In the genomic region with DNA sequence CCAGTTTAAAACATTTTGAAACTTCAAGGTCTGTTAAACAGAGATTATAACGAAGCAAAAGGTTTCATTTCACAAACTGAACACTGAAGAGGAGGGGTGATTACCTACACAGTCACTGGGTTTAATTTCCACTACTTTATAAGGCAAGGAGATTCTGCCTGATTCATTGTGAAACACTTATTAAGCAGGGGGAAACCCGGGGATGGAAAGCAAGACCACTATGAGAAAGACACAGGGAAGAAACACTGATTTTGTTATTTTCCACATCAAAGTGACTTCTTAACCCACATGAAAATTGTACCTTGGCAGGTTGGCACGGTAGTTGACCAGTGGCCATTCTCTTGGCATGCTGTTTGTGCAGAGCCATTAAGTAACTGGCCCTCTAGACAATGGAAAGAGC, we compare ENCODE assay signal across 19 cellular contexts. TPM values are rescaled to one million over a fixed set of nuclear protein-coding genes. Genes with fewer than 3 reads are reported as not detected.
A peak's percentile ranks its signal among the peaks of the same experiment; 100 is the strongest.
DNase-seq lines count a peak whose midpoint lies in the region; ATAC-seq and TF ChIP-seq lines count a peak whose summit lies in the region.
"Had no signal": no experiment of that assay in that cellular context is flagged by ENCODE, and none has a peak within 500 bp of the region (broad histone marks: within the 10 kb centered on the region; RNA-seq: fewer than 3 reads in every experiment).

No MANE protein-coding gene starts in this region.

- H3K4me1 ChIP-seq in esophagus muscularis mucosa (no peaks in the 10 kb centered on the region), psoas muscle (no peaks in the 10 kb centered on the region)
- H3K4me1 ChIP-seq: left ventricle myocardium inferior had no signal

- peaks cover 0 to 5% (median 0%) of the 10 kb centered on the region in 4 donors for H3K27me3 ChIP-seq in esophagus muscularis mucosa
- H3K27me3 ChIP-seq in psoas muscle (ENCODE audit: insufficient read depth in 3 of 3, low read length in 2 of 3): peaks cover 0 to 3% (median 0%) of the 10 kb centered on the region in 3 donors

- H3K9me3 ChIP-seq in esophagus muscularis mucosa (no peaks in the 10 kb centered on the region), psoas muscle (no peaks in the 10 kb centered on the region)
- H3K9me3 ChIP-seq: left ventricle myocardium inferior, neutrophil had no signal

- intact Hi-C loops in esophagus muscularis mucosa (cut with DNase I) (no loop called here), psoas muscle (cut with DNase I) (no loop called here)

- H3K36me3 ChIP-seq in esophagus muscularis mucosa (no peaks in the 10 kb centered on the region), psoas muscle (ENCODE audit: insufficient read depth in 1 of 2, low read depth in 1 of 2) (no peaks in the 10 kb centered on the region)
- H3K36me3 ChIP-seq: left ventricle myocardium inferior, neutrophil had no signal

- H3K27me3 Mint-ChIP-seq in immature natural killer cell (ENCODE audit: low read depth in 3 of 3): peaks cover 2 to 8% (median 6%) of the 10 kb centered on the region in 3 donors

- ATAC-seq in activated CD4-positive, CD25-positive, alpha-beta regulatory T cell treated with anti-CD3 and anti-CD28 coated beads, Interleukin-2, amount 50 U/mL, for 24 hours: peak; percentile 95 to 97
- ATAC-seq in GM21367 (IDR thresholded peaks at IDR 0.05; ENCODE audit: unreplicated experiment) (peak; percentile 59), HG03457 (IDR thresholded peaks at IDR 0.05; ENCODE audit: unreplicated experiment) (peak; percentile 66), psoas muscle (no peak)

- 68% methylated on average over 3 of the region's 3 CpGs for WGBS in esophagus muscularis mucosa
- 54 to 60% (median 60%) methylated on average over 3 of the region's 3 CpGs for WGBS in psoas muscle, 3 donors

- no peak overlapping the region for H3K4me3 Mint-ChIP-seq in immature natural killer cell

- no peak for TF ChIP-seq POLR2A in esophagus muscularis mucosa (IDR thresholded peaks at IDR 0.05; ENCODE audit: low read depth)

- H3K4me3 ChIP-seq in esophagus muscularis mucosa (no peak overlapping the region), psoas muscle (no peak overlapping the region)
- H3K4me3 ChIP-seq: left ventricle myocardium inferior had no signal

- no peak overlapping the region for H3K27ac Mint-ChIP-seq in immature natural killer cell

- no peaks in the 10 kb centered on the region for H3K4me1 Mint-ChIP-seq in immature natural killer cell

- DNase-seq in activated CD4-positive, CD25-positive, alpha-beta regulatory T cell (lab: John Stamatoyannopoulos, UW): no peak
- peak; percentile 26 for DNase-seq in esophagus muscularis mucosa (ENCODE audit: extremely low spot score)
- DNase-seq in COR-L47 (lab: John Stamatoyannopoulos, UW): no peak
- no peak for DNase-seq in psoas muscle
- no peak for DNase-seq in immature natural killer cell
- DNase-seq: effector CD4-positive, alpha-beta T cell; HCEC 1CT; left ventricle myocardium inferior; NCI-H1092 treated with DMSO at 0.1 percent for 48 hours; NCI-H526 treated with DMSO at 0.1 percent for 48 hours; Right ventricle myocardium superior had no signal

- H3K27ac ChIP-seq in esophagus muscularis mucosa (replicated peaks in 1 of 4) (no peak overlapping the region), psoas muscle (no peak overlapping the region)
- H3K27ac ChIP-seq: 22Rv1, left ventricle myocardium inferior, neutrophil, VCaP had no signal

- no peaks in the 10 kb centered on the region for H3K9me3 Mint-ChIP-seq in immature natural killer cell

- no peaks in the 10 kb centered on the region for H3K36me3 Mint-ChIP-seq in immature natural killer cell

- no peak for TF ChIP-seq EP300 in esophagus muscularis mucosa (IDR thresholded peaks at IDR 0.05)

- TF ChIP-seq CTCF in esophagus muscularis mucosa (IDR thresholded peaks at IDR 0.05) (no peak), psoas muscle (IDR thresholded peaks at IDR 0.05) (no peak)

RNA-seq across cellular contexts. Expression of gene F5, which starts 8.1 kb away (rescaled TPM):
- 1 to 10 TPM in 1 of 4 donors, under 1 TPM in 2, not detected in 1; 0.13 to 1.2 (median 0.34) TPM for total RNA-seq in esophagus muscularis mucosa
- under 1 TPM in 3 of 4 donors, not detected in 1; 0.07 to 0.22 (median 0.08) TPM for total RNA-seq in psoas muscle
- under 1 TPM in 2 of 3 donors, not detected in 1; 0.01 to 0.08 TPM for polyA plus RNA-seq in psoas muscle
- polyA plus RNA-seq in immature natural killer cell: 1 to 10 TPM in 1 of 3 donors, under 1 TPM in 2; 0.08 to 1.3 (median 0.09) TPM
- total RNA-seq: HT1080 had no signal

RNA-seq across cellular contexts. Expression of gene SELP, which starts 35.5 kb away (rescaled TPM):
- total RNA-seq in esophagus muscularis mucosa (10 to 100 TPM in 1 of 4 donors, 1 to 10 TPM in 3; 2.9 to 28.0 (median 7.5) TPM), psoas muscle (1 to 10 TPM; 1.3 to 3.9 (median 1.5) TPM)
- polyA plus RNA-seq in psoas muscle (1 to 10 TPM; 1.1 to 1.3 (median 1.3) TPM), immature natural killer cell (1 to 10 TPM in 1 of 3 donors, under 1 TPM in 1, not detected in 1; 0.66 to 1.4 TPM)
- total RNA-seq: astrocyte, HT1080 had no signal

Comparison
In these comparisons a context has a peak if more than half of its experiments do, and no peak if none do; other contexts are left out.
1. ATAC-seq: peak in activated CD4-positive, CD25-positive, alpha-beta regulatory T cell treated with anti-CD3 and anti-CD28 coated beads, Interleukin-2, amount 50 U/mL, for 24 hours (2 of 2), GM21367 (single experiment) and HG03457 (single experiment); none in psoas muscle (0 of 4).